Comparison of ENCODE assay signal across 11 cellular contexts in the genomic region with DNA sequence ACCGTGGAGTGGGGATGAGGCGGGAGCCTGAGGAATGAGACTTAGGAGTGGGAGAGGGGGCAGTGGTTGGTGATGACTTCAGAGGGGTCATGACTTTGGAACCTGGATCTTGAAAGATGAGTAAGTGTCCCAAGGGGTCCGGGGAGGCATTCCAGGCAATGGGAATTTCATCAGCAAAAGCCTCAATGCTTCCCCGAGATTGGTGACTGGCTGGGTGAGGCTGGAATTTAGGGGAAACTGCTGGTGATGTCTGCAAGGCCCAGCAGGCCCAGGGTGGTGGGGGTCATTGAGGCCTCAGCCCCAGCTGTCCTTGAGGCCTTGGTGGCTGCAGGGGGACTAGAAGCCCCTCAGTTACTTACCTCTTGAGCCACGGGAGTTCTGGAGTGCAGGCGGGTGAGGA. TPM values are rescaled to one million over a fixed set of nuclear protein-coding genes. Genes with fewer than 3 reads are reported as not detected.
DNase-seq lines count a peak whose midpoint lies in the region; ATAC-seq, FAIRE-seq and TF ChIP-seq lines count a peak whose summit lies in the region.
"Had no signal": no experiment of that assay in that cellular context is flagged by ENCODE, and none has a peak within 500 bp of the region (broad histone marks: within the 10 kb centered on the region; RNA-seq: fewer than 3 reads in every experiment).

No MANE protein-coding gene starts in this region.

- intact Hi-C loops in body of pancreas (cut with DNase I) = no loop called here
- intact Hi-C loops in spleen (cut with DNase I; ENCODE audit: low total_unique reads) = loop anchor here (10.0 kb wide), 1 partner anchor 51 kb away; no protein-coding TSS in a partner anchor
- intact Hi-C loops in pancreas (cut with DNase I) = no loop called here

- H3K27ac ChIP-seq in GM23338 (ENCODE audit: low read depth) = no peak overlapping the region
- peak overlapping the region; percentile 66 to 78 (median 76) for H3K27ac ChIP-seq in body of pancreas
- H3K27ac ChIP-seq in spleen = peak overlapping the region in 7 of 8 donors; percentile 22 to 81 (median 75)
- peak overlapping the region in 2 of 4 donors; percentile 45 to 67 for H3K27ac ChIP-seq in pancreas

- TF ChIP-seq POLR2A in body of pancreas (IDR thresholded peaks at IDR 0.05) = no peak
- TF ChIP-seq POLR2A in spleen (IDR thresholded peaks at IDR 0.05) = no peak

- TF ChIP-seq CTCF in GM23338 (conservative IDR thresholded peaks at IDR 0.05; ENCODE audit: low read depth in 2 of 2) (no peak), body of pancreas (IDR thresholded peaks at IDR 0.05) (no peak), spleen (IDR thresholded peaks at IDR 0.05 in 8 of 11, conservative IDR thresholded peaks at IDR 0.05 in 3 of 11) (no peak), pancreas (IDR thresholded peaks at IDR 0.05) (no peak)

- H3K4me3 ChIP-seq in GM23338 (no peak overlapping the region), body of pancreas (no peak overlapping the region), spleen (no peak overlapping the region), pancreas (no peak overlapping the region)

- H3K9me2 ChIP-seq in GM23338 (ENCODE audit: insufficient read depth) = no peaks in the 10 kb centered on the region

- no peak for FAIRE-seq in pancreas (lab: Jason Lieb, UNC)

- H3K36me3 Mint-ChIP-seq in GM23338 (ENCODE audit: low read depth) = peaks cover 6% of the 10 kb centered on the region; the same call in 2 of the 3 replicates
- H3K36me3 Mint-ChIP-seq: natural killer cell had no signal

- H2AFZ ChIP-seq in GM23338 = no peak overlapping the region

- H3K27me3 Mint-ChIP-seq in GM23338 (ENCODE audit: insufficient read depth, low read depth, poor library complexity) = peaks cover 29% of the 10 kb centered on the region

- H4K20me1 ChIP-seq in GM23338 (replicated peaks; ENCODE audit: insufficient read depth) = peaks cover 30% of the 10 kb centered on the region

- peaks cover 28% of the 10 kb centered on the region for H3K4me1 ChIP-seq in GM23338 (ENCODE audit: insufficient read depth)
- H3K4me1 ChIP-seq in body of pancreas = peaks cover 100% of the 10 kb centered on the region
- peaks cover 24 to 100% (median 81%) of the 10 kb centered on the region in 6 donors for H3K4me1 ChIP-seq in spleen
- H3K4me1 ChIP-seq in pancreas = peaks cover 68 to 88% (median 80%) of the 10 kb centered on the region in 3 donors

- H3K4me2 ChIP-seq in GM23338 = no peak overlapping the region

- peaks cover 91% of the 10 kb centered on the region for H3K79me2 ChIP-seq in GM23338 (replicated peaks; ENCODE audit: insufficient read depth)

- H3F3A ChIP-seq in GM23338 (replicated peaks; ENCODE audit: low read depth) = 0 out of 2 replicates have a peak, but pooled peaks cover 6% of the 10 kb centered on the region

- H3K27me3 ChIP-seq in GM23338 (ENCODE audit: insufficient read depth) = no peaks in the 10 kb centered on the region
- no peaks in the 10 kb centered on the region for H3K27me3 ChIP-seq in body of pancreas
- no peaks in the 10 kb centered on the region for H3K27me3 ChIP-seq in spleen (replicated peaks in 1 of 7)
- no peaks in the 10 kb centered on the region for H3K27me3 ChIP-seq in pancreas

- H3K36me3 ChIP-seq in GM23338 (ENCODE audit: insufficient read depth) = no peaks in the 10 kb centered on the region
- no peaks in the 10 kb centered on the region for H3K36me3 ChIP-seq in body of pancreas (replicated peaks in 1 of 2; ENCODE audit: insufficient read depth in 1 of 2, low read depth in 2 of 2)
- peaks cover 0 to 31% (median 0%) of the 10 kb centered on the region in 6 donors for H3K36me3 ChIP-seq in spleen
- no peaks in the 10 kb centered on the region for H3K36me3 ChIP-seq in pancreas

- ATAC-seq in GM23338 = no peak
- ATAC-seq in body of pancreas = no peak
- no peak for ATAC-seq in pancreas
- ATAC-seq: natural killer cell had no signal

- peaks cover 53% of the 10 kb centered on the region for H3K4me1 Mint-ChIP-seq in GM23338
- H3K4me1 Mint-ChIP-seq: natural killer cell had no signal

- 35 to 57% methylated on average over 5 to 6 of the region's 6 CpGs for WGBS in body of pancreas, 2 donors
- WGBS in spleen, 5 donors = 64 to 81% (median 73%) methylated on average over 5 to 6 of the region's 6 CpGs
- WGBS in pancreas, 2 donors = 43 to 56% methylated on average over 6 of the region's 6 CpGs

- DNase-seq in GM23338 (ENCODE audit: low spot score) (no peak), body of pancreas (peak in 2 of 4 donors; percentile 30 to 52), islet precursor cell (peak; percentile 65), spleen (no peak), NK-92 (lab: John Stamatoyannopoulos, UW; ENCODE audit: unreplicated experiment) (no peak), pancreas (no peak), LoVo (ENCODE audit: low spot score) (no peak)
- no peak for DNase-seq in activated CD8-positive, alpha-beta memory T cell treated with anti-CD3 and anti-CD28 coated beads for 24 hours
- DNase-seq: activated gamma-delta T cell treated with Interleukin-2 at 50 U/mL for 16 hours, natural killer cell, T-helper 9 cell had no signal

- H3K9me3 Mint-ChIP-seq in GM23338 = no peaks in the 10 kb centered on the region
- H3K9me3 Mint-ChIP-seq: natural killer cell had no signal

- H3K9me3 ChIP-seq in body of pancreas (no peaks in the 10 kb centered on the region), spleen (no peaks in the 10 kb centered on the region), pancreas (no peaks in the 10 kb centered on the region)

- H3K27ac Mint-ChIP-seq in GM23338 = peak overlapping the region; percentile 93
- H3K27ac Mint-ChIP-seq: natural killer cell had no signal

- no peak overlapping the region for H3K4me3 Mint-ChIP-seq in GM23338
- H3K4me3 Mint-ChIP-seq: natural killer cell had no signal

TF ChIP-seq in GM23338, 12 proteins besides CTCF, POLR2A, EP300 and RAD21 (continues in another document):
- TF ChIP-seq, protein P1, sequence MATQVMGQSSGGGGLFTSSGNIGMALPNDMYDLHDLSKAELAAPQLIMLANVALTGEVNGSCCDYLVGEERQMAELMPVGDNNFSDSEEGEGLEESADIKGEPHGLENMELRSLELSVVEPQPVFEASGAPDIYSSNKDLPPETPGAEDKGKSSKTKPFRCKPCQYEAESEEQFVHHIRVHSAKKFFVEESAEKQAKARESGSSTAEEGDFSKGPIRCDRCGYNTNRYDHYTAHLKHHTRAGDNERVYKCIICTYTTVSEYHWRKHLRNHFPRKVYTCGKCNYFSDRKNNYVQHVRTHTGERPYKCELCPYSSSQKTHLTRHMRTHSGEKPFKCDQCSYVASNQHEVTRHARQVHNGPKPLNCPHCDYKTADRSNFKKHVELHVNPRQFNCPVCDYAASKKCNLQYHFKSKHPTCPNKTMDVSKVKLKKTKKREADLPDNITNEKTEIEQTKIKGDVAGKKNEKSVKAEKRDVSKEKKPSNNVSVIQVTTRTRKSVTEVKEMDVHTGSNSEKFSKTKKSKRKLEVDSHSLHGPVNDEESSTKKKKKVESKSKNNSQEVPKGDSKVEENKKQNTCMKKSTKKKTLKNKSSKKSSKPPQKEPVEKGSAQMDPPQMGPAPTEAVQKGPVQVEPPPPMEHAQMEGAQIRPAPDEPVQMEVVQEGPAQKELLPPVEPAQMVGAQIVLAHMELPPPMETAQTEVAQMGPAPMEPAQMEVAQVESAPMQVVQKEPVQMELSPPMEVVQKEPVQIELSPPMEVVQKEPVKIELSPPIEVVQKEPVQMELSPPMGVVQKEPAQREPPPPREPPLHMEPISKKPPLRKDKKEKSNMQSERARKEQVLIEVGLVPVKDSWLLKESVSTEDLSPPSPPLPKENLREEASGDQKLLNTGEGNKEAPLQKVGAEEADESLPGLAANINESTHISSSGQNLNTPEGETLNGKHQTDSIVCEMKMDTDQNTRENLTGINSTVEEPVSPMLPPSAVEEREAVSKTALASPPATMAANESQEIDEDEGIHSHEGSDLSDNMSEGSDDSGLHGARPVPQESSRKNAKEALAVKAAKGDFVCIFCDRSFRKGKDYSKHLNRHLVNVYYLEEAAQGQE (IDR thresholded peaks at IDR 0.05; ENCODE audit: unreplicated experiment) = no peak
- TF ChIP-seq EZH2 (IDR thresholded peaks at IDR 0.05; ENCODE audit: low read depth, unreplicated experiment) = no peak
- no peak for TF ChIP-seq ZNF331 (CRISPR knock-in tag; IDR thresholded peaks at IDR 0.05; ENCODE audit: low read depth)

RNA-seq across cellular contexts. Expression of gene NDST1, which starts 7.5 kb away (rescaled TPM):
- total RNA-seq in GM23338 (2014; rRNA removed; shearing (Covaris generic)) = 76.6 and 85.0 TPM in 2 replicates
- polyA plus RNA-seq in GM23338 (2016; fragmentation: Nextera tagmentation; extraction: Ambion mirVana) (7.3 and 8.5 TPM in 2 replicates), spleen (10 to 100 TPM in 1 of 3 donors, 1 to 10 TPM in 2; 6.1 to 45.7 (median 6.8) TPM), pancreas (10 to 100 TPM in 1 of 2 donors, 1 to 10 TPM in 1; 9.9 to 20.2 TPM)
- total RNA-seq in body of pancreas (10 to 100 TPM; 37.6 to 56.0 TPM), spleen (100 to 1,000 TPM; 123 to 360 (median 261) TPM), pancreas (10 to 100 TPM; 35.5 to 57.2 (median 41.0) TPM)
